In the genomic region with DNA sequence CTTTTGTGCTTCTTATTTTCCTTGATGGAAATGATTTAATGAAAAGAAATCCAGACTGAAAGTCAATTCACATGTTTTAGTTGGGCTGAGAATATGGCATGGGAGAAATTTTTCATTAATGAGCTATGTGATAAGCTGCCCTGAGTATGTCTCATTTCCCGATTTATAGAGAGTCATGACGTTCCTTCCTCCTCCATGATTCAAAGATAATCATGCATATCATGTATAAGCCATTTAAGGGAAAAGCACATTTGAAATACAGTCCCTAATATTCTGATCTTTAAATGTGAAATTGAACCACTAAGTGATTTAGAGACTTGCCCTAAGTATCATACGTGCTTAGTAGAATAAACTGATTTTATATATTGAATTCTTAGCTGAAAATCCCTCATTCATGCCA, we compare ENCODE assay signal across 26 cellular contexts.
"Had no signal": no experiment of that assay in that cellular context is flagged by ENCODE, and none has a peak within 500 bp of the region (broad histone marks: within the 10 kb centered on the region; RNA-seq: fewer than 3 reads in every experiment).

No MANE protein-coding gene starts in this region.

- H3K27ac ChIP-seq: colonic mucosa, coronary artery, dorsolateral prefrontal cortex, epithelial cell of prostate, esophagus muscularis mucosa, esophagus squamous epithelium, foreskin keratinocyte, gastrocnemius medialis, gastroesophageal sphincter, heart left ventricle, heart right ventricle had no signal

- H3K4me3 ChIP-seq: colonic mucosa, coronary artery, dorsolateral prefrontal cortex, esophagus muscularis mucosa, esophagus squamous epithelium, gastrocnemius medialis, gastroesophageal sphincter, heart left ventricle, heart right ventricle had no signal

- H3K4me1 ChIP-seq: colonic mucosa, esophagus muscularis mucosa, esophagus squamous epithelium, foreskin keratinocyte, gastrocnemius medialis, gastroesophageal sphincter, heart left ventricle, heart right ventricle had no signal

- H3K36me3 ChIP-seq: colonic mucosa, esophagus muscularis mucosa, esophagus squamous epithelium, gastrocnemius medialis, gastroesophageal sphincter, heart left ventricle, heart right ventricle had no signal

- H3K9me3 ChIP-seq: colonic mucosa, esophagus muscularis mucosa, esophagus squamous epithelium, gastrocnemius medialis, gastroesophageal sphincter, heart left ventricle, heart right ventricle had no signal

- DNase-seq: colonic mucosa; cortex of kidney; dermis blood vessel endothelial cell; dorsolateral prefrontal cortex; effector CD4-positive, alpha-beta T cell; effector CD8-positive, alpha-beta T cell; effector memory CD4-positive, alpha-beta T cell; effector memory CD8-positive, alpha-beta T cell; endodermal cell; erythroblast; esophagus squamous epithelium; foreskin fibroblast; foreskin keratinocyte; foreskin melanocyte; gastrocnemius medialis; glutamatergic neuron; head of caudate nucleus; heart left ventricle; heart right ventricle had no signal

- H3K27me3 ChIP-seq: colonic mucosa, dorsolateral prefrontal cortex, esophagus muscularis mucosa, esophagus squamous epithelium, foreskin keratinocyte, gastrocnemius medialis, gastroesophageal sphincter, heart left ventricle, heart right ventricle had no signal

- FAIRE-seq: colon, endometrium, frontal cortex had no signal
